Comparison of ENCODE assay signal across 1 cellular context in the genomic region with DNA sequence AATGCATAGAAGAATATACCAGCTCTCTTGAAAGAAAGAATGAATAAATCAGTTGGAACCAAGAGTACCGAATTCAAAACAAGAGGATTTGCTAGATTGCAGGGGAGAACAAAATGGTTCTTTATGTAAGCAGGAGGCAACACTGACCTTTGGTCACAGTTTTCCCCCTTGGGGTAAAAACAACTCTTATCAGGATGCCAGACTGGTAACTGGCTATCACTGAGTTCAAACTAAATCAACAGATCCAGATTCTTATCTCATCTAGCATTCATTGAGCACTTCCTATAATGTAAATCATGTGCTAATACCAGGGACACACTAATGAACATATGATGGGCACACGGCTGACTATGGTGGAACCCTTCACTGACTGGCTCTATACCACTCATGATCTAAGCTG.
TF ChIP-seq lines count a peak whose summit lies in the region.

No MANE protein-coding gene starts in this region.

TF ChIP-seq in HepG2, 621 proteins besides CTCF, POLR2A, EP300 and RAD21 (continued from another document and continues in another):
- no peak for TF ChIP-seq SOX13 (IDR thresholded peaks at IDR 0.05)
- peak in 1 of 2 experiments; percentile 67; a peak in 2 of 4 replicates for TF ChIP-seq SOX13 (CRISPR knock-in tag; conservative IDR thresholded peaks at IDR 0.05 in 1 of 2, IDR thresholded peaks at IDR 0.05 in 1 of 2)
- no peak for TF ChIP-seq ZNF670 (CRISPR knock-in tag; IDR thresholded peaks at IDR 0.05; ENCODE audit: borderline replicate concordance)
- no peak for TF ChIP-seq SSRP1 (CRISPR knock-in tag; IDR thresholded peaks at IDR 0.05)
- TF ChIP-seq ZNF547 (CRISPR knock-in tag; IDR thresholded peaks at IDR 0.05) = no peak
- no peak for TF ChIP-seq JUN (CRISPR knock-in tag; IDR thresholded peaks at IDR 0.05)
- no peak for TF ChIP-seq SYNCRIP (IDR thresholded peaks at IDR 0.05; ENCODE audit: insufficient read depth, low read depth, low read length)
- TF ChIP-seq, protein P1, sequence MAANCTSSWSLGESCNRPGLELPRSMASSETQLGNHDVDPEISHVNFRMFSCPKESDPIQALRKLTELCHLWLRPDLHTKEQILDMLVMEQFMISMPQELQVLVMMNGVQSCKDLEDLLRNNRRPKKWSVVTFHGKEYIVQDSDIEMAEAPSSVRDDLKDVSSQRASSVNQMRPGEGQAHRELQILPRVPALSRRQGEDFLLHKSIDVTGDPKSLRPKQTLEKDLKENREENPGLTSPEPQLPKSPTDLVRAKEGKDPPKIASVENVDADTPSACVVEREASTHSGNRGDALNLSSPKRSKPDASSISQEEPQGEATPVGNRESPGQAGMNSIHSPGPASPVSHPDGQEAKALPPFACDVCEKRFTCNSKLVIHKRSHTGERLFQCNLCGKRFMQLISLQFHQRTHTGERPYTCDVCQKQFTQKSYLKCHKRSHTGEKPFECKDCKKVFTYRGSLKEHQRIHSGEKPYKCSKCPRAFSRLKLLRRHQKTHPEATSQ (CRISPR knock-in tag; IDR thresholded peaks at IDR 0.05; ENCODE audit: borderline replicate concordance) = no peak
- no peak for TF ChIP-seq ZNF326 (CRISPR knock-in tag; IDR thresholded peaks at IDR 0.05; ENCODE audit: borderline replicate concordance)
- no peak for TF ChIP-seq ZBTB20 (CRISPR knock-in tag; IDR thresholded peaks at IDR 0.05; ENCODE audit: borderline replicate concordance, low read depth)
- TF ChIP-seq, protein P2, sequence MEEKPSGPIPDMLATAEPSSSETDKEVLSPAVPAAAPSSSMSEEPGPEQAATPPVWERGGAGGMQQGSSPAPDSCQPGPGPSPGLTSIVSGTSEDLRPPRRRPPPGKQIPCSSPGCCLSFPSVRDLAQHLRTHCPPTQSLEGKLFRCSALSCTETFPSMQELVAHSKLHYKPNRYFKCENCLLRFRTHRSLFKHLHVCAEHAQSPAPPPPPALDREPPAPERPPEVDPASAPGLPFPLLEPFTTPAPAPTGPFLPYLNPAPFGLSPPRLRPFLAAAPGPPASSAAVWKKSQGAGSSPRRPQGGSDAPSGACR (CRISPR knock-in tag; IDR thresholded peaks at IDR 0.05) = no peak
- TF ChIP-seq, protein P3, sequence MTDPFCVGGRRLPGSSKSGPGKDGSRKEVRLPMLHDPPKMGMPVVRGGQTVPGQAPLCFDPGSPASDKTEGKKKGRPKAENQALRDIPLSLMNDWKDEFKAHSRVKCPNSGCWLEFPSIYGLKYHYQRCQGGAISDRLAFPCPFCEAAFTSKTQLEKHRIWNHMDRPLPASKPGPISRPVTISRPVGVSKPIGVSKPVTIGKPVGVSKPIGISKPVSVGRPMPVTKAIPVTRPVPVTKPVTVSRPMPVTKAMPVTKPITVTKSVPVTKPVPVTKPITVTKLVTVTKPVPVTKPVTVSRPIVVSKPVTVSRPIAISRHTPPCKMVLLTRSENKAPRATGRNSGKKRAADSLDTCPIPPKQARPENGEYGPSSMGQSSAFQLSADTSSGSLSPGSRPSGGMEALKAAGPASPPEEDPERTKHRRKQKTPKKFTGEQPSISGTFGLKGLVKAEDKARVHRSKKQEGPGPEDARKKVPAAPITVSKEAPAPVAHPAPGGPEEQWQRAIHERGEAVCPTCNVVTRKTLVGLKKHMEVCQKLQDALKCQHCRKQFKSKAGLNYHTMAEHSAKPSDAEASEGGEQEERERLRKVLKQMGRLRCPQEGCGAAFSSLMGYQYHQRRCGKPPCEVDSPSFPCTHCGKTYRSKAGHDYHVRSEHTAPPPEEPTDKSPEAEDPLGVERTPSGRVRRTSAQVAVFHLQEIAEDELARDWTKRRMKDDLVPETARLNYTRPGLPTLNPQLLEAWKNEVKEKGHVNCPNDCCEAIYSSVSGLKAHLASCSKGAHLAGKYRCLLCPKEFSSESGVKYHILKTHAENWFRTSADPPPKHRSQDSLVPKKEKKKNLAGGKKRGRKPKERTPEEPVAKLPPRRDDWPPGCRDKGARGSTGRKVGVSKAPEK (CRISPR knock-in tag; IDR thresholded peaks at IDR 0.05; ENCODE audit: borderline replicate concordance) = no peak
- TF ChIP-seq PCBP2 (optimal IDR thresholded peaks at IDR 0.05; ENCODE audit: low read depth, low read length, poor library complexity, severe bottlenecking) = no peak
- TF ChIP-seq, protein P4, sequence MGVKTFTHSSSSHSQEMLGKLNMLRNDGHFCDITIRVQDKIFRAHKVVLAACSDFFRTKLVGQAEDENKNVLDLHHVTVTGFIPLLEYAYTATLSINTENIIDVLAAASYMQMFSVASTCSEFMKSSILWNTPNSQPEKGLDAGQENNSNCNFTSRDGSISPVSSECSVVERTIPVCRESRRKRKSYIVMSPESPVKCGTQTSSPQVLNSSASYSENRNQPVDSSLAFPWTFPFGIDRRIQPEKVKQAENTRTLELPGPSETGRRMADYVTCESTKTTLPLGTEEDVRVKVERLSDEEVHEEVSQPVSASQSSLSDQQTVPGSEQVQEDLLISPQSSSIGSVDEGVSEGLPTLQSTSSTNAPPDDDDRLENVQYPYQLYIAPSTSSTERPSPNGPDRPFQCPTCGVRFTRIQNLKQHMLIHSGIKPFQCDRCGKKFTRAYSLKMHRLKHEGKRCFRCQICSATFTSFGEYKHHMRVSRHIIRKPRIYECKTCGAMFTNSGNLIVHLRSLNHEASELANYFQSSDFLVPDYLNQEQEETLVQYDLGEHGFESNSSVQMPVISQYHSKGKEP (CRISPR knock-in tag; IDR thresholded peaks at IDR 0.05) = no peak
- TF ChIP-seq, protein P5, sequence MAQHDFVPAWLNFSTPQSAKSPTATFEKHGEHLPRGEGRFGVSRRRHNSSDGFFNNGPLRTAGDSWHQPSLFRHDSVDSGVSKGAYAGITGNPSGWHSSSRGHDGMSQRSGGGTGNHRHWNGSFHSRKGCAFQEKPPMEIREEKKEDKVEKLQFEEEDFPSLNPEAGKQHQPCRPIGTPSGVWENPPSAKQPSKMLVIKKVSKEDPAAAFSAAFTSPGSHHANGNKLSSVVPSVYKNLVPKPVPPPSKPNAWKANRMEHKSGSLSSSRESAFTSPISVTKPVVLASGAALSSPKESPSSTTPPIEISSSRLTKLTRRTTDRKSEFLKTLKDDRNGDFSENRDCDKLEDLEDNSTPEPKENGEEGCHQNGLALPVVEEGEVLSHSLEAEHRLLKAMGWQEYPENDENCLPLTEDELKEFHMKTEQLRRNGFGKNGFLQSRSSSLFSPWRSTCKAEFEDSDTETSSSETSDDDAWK (CRISPR knock-in tag; IDR thresholded peaks at IDR 0.05) = no peak
- TF ChIP-seq, protein P6, sequence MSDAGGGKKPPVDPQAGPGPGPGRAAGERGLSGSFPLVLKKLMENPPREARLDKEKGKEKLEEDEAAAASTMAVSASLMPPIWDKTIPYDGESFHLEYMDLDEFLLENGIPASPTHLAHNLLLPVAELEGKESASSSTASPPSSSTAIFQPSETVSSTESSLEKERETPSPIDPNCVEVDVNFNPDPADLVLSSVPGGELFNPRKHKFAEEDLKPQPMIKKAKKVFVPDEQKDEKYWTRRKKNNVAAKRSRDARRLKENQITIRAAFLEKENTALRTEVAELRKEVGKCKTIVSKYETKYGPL (CRISPR knock-in tag; IDR thresholded peaks at IDR 0.05) = no peak
- TF ChIP-seq, protein P7, sequence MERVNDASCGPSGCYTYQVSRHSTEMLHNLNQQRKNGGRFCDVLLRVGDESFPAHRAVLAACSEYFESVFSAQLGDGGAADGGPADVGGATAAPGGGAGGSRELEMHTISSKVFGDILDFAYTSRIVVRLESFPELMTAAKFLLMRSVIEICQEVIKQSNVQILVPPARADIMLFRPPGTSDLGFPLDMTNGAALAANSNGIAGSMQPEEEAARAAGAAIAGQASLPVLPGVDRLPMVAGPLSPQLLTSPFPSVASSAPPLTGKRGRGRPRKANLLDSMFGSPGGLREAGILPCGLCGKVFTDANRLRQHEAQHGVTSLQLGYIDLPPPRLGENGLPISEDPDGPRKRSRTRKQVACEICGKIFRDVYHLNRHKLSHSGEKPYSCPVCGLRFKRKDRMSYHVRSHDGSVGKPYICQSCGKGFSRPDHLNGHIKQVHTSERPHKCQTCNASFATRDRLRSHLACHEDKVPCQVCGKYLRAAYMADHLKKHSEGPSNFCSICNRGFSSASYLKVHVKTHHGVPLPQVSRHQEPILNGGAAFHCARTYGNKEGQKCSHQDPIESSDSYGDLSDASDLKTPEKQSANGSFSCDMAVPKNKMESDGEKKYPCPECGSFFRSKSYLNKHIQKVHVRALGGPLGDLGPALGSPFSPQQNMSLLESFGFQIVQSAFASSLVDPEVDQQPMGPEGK (CRISPR knock-in tag; IDR thresholded peaks at IDR 0.05) = no peak
- TF ChIP-seq KAT2B (IDR thresholded peaks at IDR 0.05; ENCODE audit: borderline replicate concordance, low read depth, low read length) = no peak
- TF ChIP-seq, protein P8, sequence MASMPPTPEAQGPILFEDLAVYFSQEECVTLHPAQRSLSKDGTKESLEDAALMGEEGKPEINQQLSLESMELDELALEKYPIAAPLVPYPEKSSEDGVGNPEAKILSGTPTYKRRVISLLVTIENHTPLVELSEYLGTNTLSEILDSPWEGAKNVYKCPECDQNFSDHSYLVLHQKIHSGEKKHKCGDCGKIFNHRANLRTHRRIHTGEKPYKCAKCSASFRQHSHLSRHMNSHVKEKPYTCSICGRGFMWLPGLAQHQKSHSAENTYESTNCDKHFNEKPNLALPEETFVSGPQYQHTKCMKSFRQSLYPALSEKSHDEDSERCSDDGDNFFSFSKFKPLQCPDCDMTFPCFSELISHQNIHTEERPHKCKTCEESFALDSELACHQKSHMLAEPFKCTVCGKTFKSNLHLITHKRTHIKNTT (CRISPR knock-in tag; IDR thresholded peaks at IDR 0.05) = no peak
- 0 out of 2 replicates have a peak, but pooled peaks have one; percentile 17 for TF ChIP-seq FOXJ3 (CRISPR knock-in tag; IDR thresholded peaks at IDR 0.05; ENCODE audit: borderline replicate concordance)
- TF ChIP-seq PPARG (CRISPR knock-in tag; conservative IDR thresholded peaks at IDR 0.05) = peak; percentile 88
- TF ChIP-seq HDAC1 (CRISPR knock-in tag; IDR thresholded peaks at IDR 0.05) = no peak
- TF ChIP-seq, protein P9, sequence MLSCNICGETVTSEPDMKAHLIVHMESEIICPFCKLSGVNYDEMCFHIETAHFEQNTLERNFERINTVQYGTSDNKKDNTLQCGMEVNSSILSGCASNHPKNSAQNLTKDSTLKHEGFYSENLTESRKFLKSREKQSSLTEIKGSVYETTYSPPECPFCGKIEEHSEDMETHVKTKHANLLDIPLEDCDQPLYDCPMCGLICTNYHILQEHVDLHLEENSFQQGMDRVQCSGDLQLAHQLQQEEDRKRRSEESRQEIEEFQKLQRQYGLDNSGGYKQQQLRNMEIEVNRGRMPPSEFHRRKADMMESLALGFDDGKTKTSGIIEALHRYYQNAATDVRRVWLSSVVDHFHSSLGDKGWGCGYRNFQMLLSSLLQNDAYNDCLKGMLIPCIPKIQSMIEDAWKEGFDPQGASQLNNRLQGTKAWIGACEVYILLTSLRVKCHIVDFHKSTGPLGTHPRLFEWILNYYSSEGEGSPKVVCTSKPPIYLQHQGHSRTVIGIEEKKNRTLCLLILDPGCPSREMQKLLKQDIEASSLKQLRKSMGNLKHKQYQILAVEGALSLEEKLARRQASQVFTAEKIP (CRISPR knock-in tag; IDR thresholded peaks at IDR 0.05; ENCODE audit: borderline replicate concordance) = no peak
- TF ChIP-seq, protein P10, sequence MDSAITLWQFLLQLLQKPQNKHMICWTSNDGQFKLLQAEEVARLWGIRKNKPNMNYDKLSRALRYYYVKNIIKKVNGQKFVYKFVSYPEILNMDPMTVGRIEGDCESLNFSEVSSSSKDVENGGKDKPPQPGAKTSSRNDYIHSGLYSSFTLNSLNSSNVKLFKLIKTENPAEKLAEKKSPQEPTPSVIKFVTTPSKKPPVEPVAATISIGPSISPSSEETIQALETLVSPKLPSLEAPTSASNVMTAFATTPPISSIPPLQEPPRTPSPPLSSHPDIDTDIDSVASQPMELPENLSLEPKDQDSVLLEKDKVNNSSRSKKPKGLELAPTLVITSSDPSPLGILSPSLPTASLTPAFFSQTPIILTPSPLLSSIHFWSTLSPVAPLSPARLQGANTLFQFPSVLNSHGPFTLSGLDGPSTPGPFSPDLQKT (CRISPR knock-in tag; IDR thresholded peaks at IDR 0.05; ENCODE audit: borderline replicate concordance) = no peak
- no peak for TF ChIP-seq ZNF496 (CRISPR knock-in tag; IDR thresholded peaks at IDR 0.05; ENCODE audit: insufficient replicate concordance)
- no peak for TF ChIP-seq ZNF333 (CRISPR knock-in tag; IDR thresholded peaks at IDR 0.05; ENCODE audit: borderline replicate concordance)
- no peak for TF ChIP-seq ZMAT3 (CRISPR knock-in tag; conservative IDR thresholded peaks at IDR 0.05)
- no peak for TF ChIP-seq ZNF484 (CRISPR knock-in tag; IDR thresholded peaks at IDR 0.05; ENCODE audit: borderline replicate concordance, low read depth)
- TF ChIP-seq, protein P11, sequence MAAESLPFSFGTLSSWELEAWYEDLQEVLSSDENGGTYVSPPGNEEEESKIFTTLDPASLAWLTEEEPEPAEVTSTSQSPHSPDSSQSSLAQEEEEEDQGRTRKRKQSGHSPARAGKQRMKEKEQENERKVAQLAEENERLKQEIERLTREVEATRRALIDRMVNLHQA (CRISPR knock-in tag; IDR thresholded peaks at IDR 0.05) = no peak
- TF ChIP-seq ZFP41 (CRISPR knock-in tag; IDR thresholded peaks at IDR 0.05; ENCODE audit: borderline replicate concordance) = no peak
- no peak for TF ChIP-seq KDM3A (CRISPR knock-in tag; IDR thresholded peaks at IDR 0.05; ENCODE audit: low read depth)
- TF ChIP-seq ASH2L (IDR thresholded peaks at IDR 0.05; ENCODE audit: insufficient read length, low read depth, low read length) = no peak
- no peak for TF ChIP-seq KDM2A (CRISPR knock-in tag; IDR thresholded peaks at IDR 0.05; ENCODE audit: borderline replicate concordance, low read depth)
- no peak for TF ChIP-seq REPIN1 (CRISPR knock-in tag; IDR thresholded peaks at IDR 0.05; ENCODE audit: borderline replicate concordance, low read depth)
- TF ChIP-seq ZFP36L1 (CRISPR knock-in tag; IDR thresholded peaks at IDR 0.05) = no peak
- TF ChIP-seq, protein P12, sequence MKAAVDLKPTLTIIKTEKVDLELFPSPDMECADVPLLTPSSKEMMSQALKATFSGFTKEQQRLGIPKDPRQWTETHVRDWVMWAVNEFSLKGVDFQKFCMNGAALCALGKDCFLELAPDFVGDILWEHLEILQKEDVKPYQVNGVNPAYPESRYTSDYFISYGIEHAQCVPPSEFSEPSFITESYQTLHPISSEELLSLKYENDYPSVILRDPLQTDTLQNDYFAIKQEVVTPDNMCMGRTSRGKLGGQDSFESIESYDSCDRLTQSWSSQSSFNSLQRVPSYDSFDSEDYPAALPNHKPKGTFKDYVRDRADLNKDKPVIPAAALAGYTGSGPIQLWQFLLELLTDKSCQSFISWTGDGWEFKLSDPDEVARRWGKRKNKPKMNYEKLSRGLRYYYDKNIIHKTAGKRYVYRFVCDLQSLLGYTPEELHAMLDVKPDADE (CRISPR knock-in tag; IDR thresholded peaks at IDR 0.05) = no peak
- TF ChIP-seq THAP11 (CRISPR knock-in tag; IDR thresholded peaks at IDR 0.05) = 0 out of 2 replicates have a peak, but pooled peaks have one; percentile 10
- no peak for TF ChIP-seq ZNF335 (CRISPR knock-in tag; IDR thresholded peaks at IDR 0.05)
- TF ChIP-seq, protein P13, sequence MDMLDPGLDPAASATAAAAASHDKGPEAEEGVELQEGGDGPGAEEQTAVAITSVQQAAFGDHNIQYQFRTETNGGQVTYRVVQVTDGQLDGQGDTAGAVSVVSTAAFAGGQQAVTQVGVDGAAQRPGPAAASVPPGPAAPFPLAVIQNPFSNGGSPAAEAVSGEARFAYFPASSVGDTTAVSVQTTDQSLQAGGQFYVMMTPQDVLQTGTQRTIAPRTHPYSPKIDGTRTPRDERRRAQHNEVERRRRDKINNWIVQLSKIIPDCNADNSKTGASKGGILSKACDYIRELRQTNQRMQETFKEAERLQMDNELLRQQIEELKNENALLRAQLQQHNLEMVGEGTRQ (IDR thresholded peaks at IDR 0.05; ENCODE audit: low read depth, low read length) = no peak
- TF ChIP-seq, protein P13 (CRISPR knock-in tag; IDR thresholded peaks at IDR 0.05; ENCODE audit: borderline replicate concordance) = no peak
